20 cellular contexts compared by ENCODE assay signal in the genomic region with DNA sequence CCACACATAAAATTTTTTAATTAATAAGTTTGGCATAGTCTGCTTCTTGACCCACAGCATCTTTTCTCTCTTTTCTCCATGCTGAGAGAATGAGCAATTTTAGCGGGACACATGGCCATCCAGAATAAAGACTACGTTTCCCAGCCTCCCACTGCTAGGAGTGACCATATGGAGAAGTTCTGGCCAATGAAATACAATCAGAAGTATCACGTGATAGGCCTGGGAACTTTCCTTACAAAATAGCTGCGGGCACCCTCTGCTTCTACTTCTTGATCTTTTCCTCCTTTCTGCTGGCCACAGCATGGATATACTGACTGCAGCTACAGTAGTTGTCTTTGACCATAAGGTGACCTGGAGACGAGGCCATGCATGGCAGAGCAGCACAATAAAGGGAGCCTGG.
DNase-seq lines count a peak whose midpoint lies in the region; ATAC-seq and TF ChIP-seq lines count a peak whose summit lies in the region.
"Had no signal": no experiment of that assay in that cellular context is flagged by ENCODE, and none has a peak within 500 bp of the region (broad histone marks: within the 10 kb centered on the region; RNA-seq: fewer than 3 reads in every experiment).

No MANE protein-coding gene starts in this region.

- no peak overlapping the region for H3K4me3 ChIP-seq in H7 (ENCODE audit: insufficient read depth, low read depth, low read length)
- no peak overlapping the region for H3K4me3 ChIP-seq in brain microvascular endothelial cell (ENCODE audit: low read depth, low read length)
- H3K4me3 ChIP-seq: GM12878, lower lobe of right lung, SK-N-MC, testis had no signal

- no peak for TF ChIP-seq CTCF in WTC11 (IDR thresholded peaks at IDR 0.05)
- TF ChIP-seq CTCF in brain microvascular endothelial cell (IDR thresholded peaks at IDR 0.05; ENCODE audit: low read depth, low read length, missing control alignments): no peak

- intact Hi-C loops in posterior vena cava (cut with DNase I): loop anchor here in 1 of 2 donors (10.0 kb wide), 1 partner anchor 65 kb away; no protein-coding TSS in a partner anchor
- intact Hi-C loops in activated CD4-positive, alpha-beta memory T cell treated with anti-CD3 and anti-CD28 coated beads for 36 hours (cut with micrococcal nuclease): no loop called here

- H3K27me3 ChIP-seq in H7 (ENCODE audit: control insufficient read depth, insufficient read depth, low read length): no peaks in the 10 kb centered on the region
- no peaks in the 10 kb centered on the region for H3K27me3 ChIP-seq in brain microvascular endothelial cell (replicated peaks)
- H3K27me3 ChIP-seq: testis had no signal

- H3K36me3 ChIP-seq in H7 (replicated peaks; ENCODE audit: control insufficient read depth, insufficient read depth, low read length) (no peaks in the 10 kb centered on the region), brain microvascular endothelial cell (replicated peaks) (no peaks in the 10 kb centered on the region)
- H3K36me3 ChIP-seq: lower lobe of right lung had no signal

- no peak overlapping the region for H3K4me3 Mint-ChIP-seq in WTC11
- no peak overlapping the region for H3K4me3 Mint-ChIP-seq in activated CD4-positive, alpha-beta memory T cell treated with anti-CD3 and anti-CD28 coated beads for 36 hours
- H3K4me3 Mint-ChIP-seq: activated naive CD8-positive, alpha-beta T cell treated with anti-CD3 and anti-CD28 coated beads, Interleukin-2, amount 10 ng/mL, durations not matched to agents 7 days and 5 days; activated T-helper 17 cell treated with anti-CD3 and anti-CD28 coated beads, Interleukin-2, amount 50 U/mL, for 72 hours; brain had no signal

- peak; percentile 71 for ATAC-seq in WTC11
- ATAC-seq: activated T-helper 17 cell treated with anti-CD3 and anti-CD28 coated beads, Interleukin-2, amount 50 U/mL, for 72 hours; GM12878; lower lobe of right lung had no signal

- no peaks in the 10 kb centered on the region for H3K36me3 Mint-ChIP-seq in WTC11
- H3K36me3 Mint-ChIP-seq in activated CD4-positive, alpha-beta memory T cell treated with anti-CD3 and anti-CD28 coated beads for 36 hours: no peaks in the 10 kb centered on the region
- H3K36me3 Mint-ChIP-seq: activated naive CD8-positive, alpha-beta T cell treated with anti-CD3 and anti-CD28 coated beads, Interleukin-2, amount 10 ng/mL, durations not matched to agents 7 days and 5 days; brain had no signal

- peaks cover 7% of the 10 kb centered on the region for H3K4me1 Mint-ChIP-seq in WTC11
- peaks cover 3% of the 10 kb centered on the region for H3K4me1 Mint-ChIP-seq in activated CD4-positive, alpha-beta memory T cell treated with anti-CD3 and anti-CD28 coated beads for 36 hours (ENCODE audit: low read depth)

- H3K27me3 Mint-ChIP-seq in WTC11 (ENCODE audit: low read depth): peaks cover 5% of the 10 kb centered on the region
- H3K27me3 Mint-ChIP-seq in activated CD4-positive, alpha-beta memory T cell treated with anti-CD3 and anti-CD28 coated beads for 36 hours: no peaks in the 10 kb centered on the region
- H3K27me3 Mint-ChIP-seq: activated naive CD8-positive, alpha-beta T cell treated with anti-CD3 and anti-CD28 coated beads, Interleukin-2, amount 10 ng/mL, durations not matched to agents 7 days and 5 days; activated T-helper 17 cell treated with anti-CD3 and anti-CD28 coated beads, Interleukin-2, amount 50 U/mL, for 72 hours had no signal

- H3K9me3 Mint-ChIP-seq in WTC11: peaks cover 4% of the 10 kb centered on the region
- H3K9me3 Mint-ChIP-seq in activated CD4-positive, alpha-beta memory T cell treated with anti-CD3 and anti-CD28 coated beads for 36 hours: no peaks in the 10 kb centered on the region
- H3K9me3 Mint-ChIP-seq: activated naive CD8-positive, alpha-beta T cell treated with anti-CD3 and anti-CD28 coated beads, Interleukin-2, amount 10 ng/mL, durations not matched to agents 7 days and 5 days; activated T-helper 17 cell treated with anti-CD3 and anti-CD28 coated beads, Interleukin-2, amount 50 U/mL, for 72 hours had no signal

- H3K27ac Mint-ChIP-seq in WTC11: no peak overlapping the region
- no peak overlapping the region for H3K27ac Mint-ChIP-seq in activated CD4-positive, alpha-beta memory T cell treated with anti-CD3 and anti-CD28 coated beads for 36 hours
- H3K27ac Mint-ChIP-seq: activated naive CD8-positive, alpha-beta T cell treated with anti-CD3 and anti-CD28 coated beads, Interleukin-2, amount 10 ng/mL, durations not matched to agents 7 days and 5 days; activated T-helper 17 cell treated with anti-CD3 and anti-CD28 coated beads, Interleukin-2, amount 50 U/mL, for 72 hours had no signal

- peak; percentile 59 for DNase-seq in H7
- DNase-seq in MV-4-11 (lab: John Stamatoyannopoulos, UW): peak; percentile 82
- no peak for DNase-seq in WTC11 (ENCODE audit: low spot score)
- peak; percentile 31 for DNase-seq in posterior vena cava (ENCODE audit: low spot score)
- DNase-seq in activated CD4-positive, alpha-beta memory T cell treated with anti-CD3 and anti-CD28 coated beads for 36 hours: no peak
- no peak for DNase-seq in brain microvascular endothelial cell
- DNase-seq in activated CD4-positive, alpha-beta T cell treated with anti-CD3 and anti-CD28 coated beads for 1 hour: no peak
- DNase-seq: activated CD4-positive, alpha-beta T cell treated with anti-CD3 and anti-CD28 coated beads for 48 hours; activated naive CD8-positive, alpha-beta T cell treated with anti-CD3 and anti-CD28 coated beads, Interleukin-2, amount 10 ng/mL, durations not matched to agents 7 days and 5 days; GF-D8; head of caudate nucleus; lower lobe of right lung; NCI-H1105; NCI-H524 treated with DMSO at 0.1 percent for 48 hours; testis had no signal

- CTCF ChIA-PET in WTC11 (lab: Charles Lee): no interaction called here
- CTCF ChIA-PET in activated CD4-positive, alpha-beta memory T cell treated with anti-CD3 and anti-CD28 coated beads for 36 hours (lab: Charles Lee): no interaction called here

- in situ Hi-C loops in brain microvascular endothelial cell (cut with HindIII; ENCODE audit: low pct_ligation_motif_present, low sequenced_read_pairs): no loop called here

- no peak overlapping the region for H3K27ac ChIP-seq in brain microvascular endothelial cell
- H3K27ac ChIP-seq: KMS-11, lower lobe of right lung, SK-N-MC, testis had no signal

- POLR2A ChIA-PET in WTC11 (lab: Charles Lee): no interaction called here
- POLR2A ChIA-PET in activated CD4-positive, alpha-beta memory T cell treated with anti-CD3 and anti-CD28 coated beads for 36 hours (lab: Charles Lee): no interaction called here

TF ChIP-seq in WTC11, 78 proteins besides CTCF, POLR2A, EP300 and RAD21:
- TF ChIP-seq ERG (CRISPR knock-in tag; IDR thresholded peaks at IDR 0.05) (no peak), TCF7 (CRISPR knock-in tag; IDR thresholded peaks at IDR 0.05; ENCODE audit: low read depth) (no peak), TEAD1 (CRISPR knock-in tag; IDR thresholded peaks at IDR 0.05) (no peak), NFYB (CRISPR knock-in tag; conservative IDR thresholded peaks at IDR 0.05; ENCODE audit: low read depth) (peak; percentile 29; the same call in 1 of the 2 replicates), USF2 (CRISPR knock-in tag; IDR thresholded peaks at IDR 0.05) (peak; percentile 87), MYBL2 (CRISPR knock-in tag; IDR thresholded peaks at IDR 0.05) (no peak)
- TF ChIP-seq, protein P1, sequence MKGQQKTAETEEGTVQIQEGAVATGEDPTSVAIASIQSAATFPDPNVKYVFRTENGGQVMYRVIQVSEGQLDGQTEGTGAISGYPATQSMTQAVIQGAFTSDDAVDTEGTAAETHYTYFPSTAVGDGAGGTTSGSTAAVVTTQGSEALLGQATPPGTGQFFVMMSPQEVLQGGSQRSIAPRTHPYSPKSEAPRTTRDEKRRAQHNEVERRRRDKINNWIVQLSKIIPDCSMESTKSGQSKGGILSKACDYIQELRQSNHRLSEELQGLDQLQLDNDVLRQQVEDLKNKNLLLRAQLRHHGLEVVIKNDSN (CRISPR knock-in tag; IDR thresholded peaks at IDR 0.05): peak; percentile 84

Comparison
In these comparisons a context has a peak if more than half of its experiments do, and no peak if none do; other contexts are left out.
1. DNase-seq: peak in H7 (single experiment), MV-4-11 (single experiment) and posterior vena cava (single experiment); none in WTC11 (single experiment), activated CD4-positive, alpha-beta memory T cell treated with anti-CD3 and anti-CD28 coated beads for 36 hours (single experiment), brain microvascular endothelial cell (single experiment) and activated CD4-positive, alpha-beta T cell treated with anti-CD3 and anti-CD28 coated beads for 1 hour (single experiment).